In the genomic region with DNA sequence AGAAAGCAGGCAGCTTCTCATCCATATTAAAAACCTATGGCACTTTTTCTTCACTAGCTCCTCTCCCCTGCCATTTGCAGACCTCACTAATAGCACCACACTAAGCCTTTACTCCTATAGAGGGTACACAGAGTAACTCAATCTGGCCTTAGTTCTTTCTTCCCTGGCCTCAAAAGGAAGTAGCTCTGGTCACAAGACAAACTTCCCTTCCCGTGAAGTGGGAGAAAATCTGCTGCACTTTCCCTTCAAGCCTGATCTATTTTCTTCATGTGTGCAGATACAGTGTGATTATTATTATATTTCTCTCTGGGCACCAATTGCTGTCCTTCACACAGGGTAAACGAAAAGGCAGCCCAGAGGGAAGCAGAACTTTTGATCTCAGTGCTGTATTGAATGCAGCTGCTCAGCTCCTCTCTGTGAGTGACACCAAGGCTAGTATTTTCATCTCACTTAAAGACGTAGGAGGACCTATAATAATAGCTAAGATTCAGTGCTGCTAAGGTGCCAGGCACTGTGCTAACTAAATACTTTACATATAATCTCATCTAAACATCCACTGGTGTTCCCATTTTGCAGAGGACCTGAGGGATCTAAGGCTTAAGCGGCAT, we compare ENCODE assay signal across 18 cellular contexts.
DNase-seq lines count a peak whose midpoint lies in the region; ATAC-seq lines count a peak whose summit lies in the region.
"Had no signal": no experiment of that assay in that cellular context is flagged by ENCODE, and none has a peak within 500 bp of the region (broad histone marks: within the 10 kb centered on the region; RNA-seq: fewer than 3 reads in every experiment).

No MANE protein-coding gene starts in this region.

- no peaks in the 10 kb centered on the region for H3K27me3 ChIP-seq in CD8-positive, alpha-beta memory T cell (ENCODE audit: insufficient read depth, low read length, poor library complexity, severe bottlenecking)
- H3K27me3 ChIP-seq in mesendoderm (ENCODE audit: insufficient read depth, low read length, poor library complexity) = no peaks in the 10 kb centered on the region
- H3K27me3 ChIP-seq: sigmoid colon had no signal

- H3K56ac ChIP-seq in mesendoderm (ENCODE audit: low read length) = no peak overlapping the region

- ATAC-seq in Right ventricle myocardium superior (ENCODE audit: poor library complexity) = peak; percentile 15
- ATAC-seq in T-helper 17 cell = no peak
- ATAC-seq in left ventricle myocardium superior = peak; percentile 46
- no peak for ATAC-seq in stimulated activated memory B cell treated with anti-CD40 and anti-IgM and Interleukin-4, amounts not matched to agents 10 μg/mL and 1 μg/mL and 100 μg/mL, for 72 hours
- no peak for ATAC-seq in HG03139 (IDR thresholded peaks at IDR 0.05; ENCODE audit: unreplicated experiment)

- no peaks in the 10 kb centered on the region for H3K9me3 Mint-ChIP-seq in stimulated activated memory B cell treated with anti-CD40 and anti-IgM and Interleukin-4, amounts not matched to agents 10 μg/mL and 1 μg/mL and 100 μg/mL, for 72 hours
- H3K9me3 Mint-ChIP-seq in CD8-positive, alpha-beta memory T cell = no peaks in the 10 kb centered on the region
- H3K9me3 Mint-ChIP-seq: activated CD4-positive, alpha-beta memory T cell treated with anti-CD3 and anti-CD28 coated beads, Interleukin-2, amount 10 ng/mL, durations not matched to agents 7 days and 5 days; activated T-helper 2 cell treated with anti-CD3 and anti-CD28 coated beads, Interferon-gamma antibody, Interleukin-2, Interleukin-4, amounts not matched to agents 10 μg/mL and 5 μg/mL and 100 μg/mL, durations not matched to agents 14 hours and 24 hours and 36 hours had no signal

- no peaks in the 10 kb centered on the region for H3K79me2 ChIP-seq in mesendoderm (ENCODE audit: control insufficient read depth, insufficient read depth, low read length)

- DNase-seq in Right ventricle myocardium superior = no peak
- DNase-seq in cardiac septum (ENCODE audit: low spot score) = no peak
- no peak for DNase-seq in T-helper 17 cell
- DNase-seq in left ventricle myocardium superior = no peak
- DNase-seq in CD8-positive, alpha-beta memory T cell = no peak
- no peak for DNase-seq in mesendoderm
- DNase-seq: activated CD4-positive, alpha-beta memory T cell treated with anti-CD3 and anti-CD28 coated beads, Interleukin-2, amount 10 ng/mL, durations not matched to agents 7 days and 5 days; HCEC 1CT; MM.1S; NCI-H187; sigmoid colon; stimulated activated CD4-positive, alpha-beta T cell treated with anti-CD3 and anti-CD28 coated beads, Interleukin-2, amount 100 ng/mL, for 48 hours had no signal

- H3K4me3 ChIP-seq in CD8-positive, alpha-beta memory T cell (ENCODE audit: low read length) = no peak overlapping the region
- H3K4me3 ChIP-seq in mesendoderm (ENCODE audit: low read length) = no peak overlapping the region
- H3K4me3 ChIP-seq: coronary artery, lung, sigmoid colon had no signal

- no peaks in the 10 kb centered on the region for H3K36me3 Mint-ChIP-seq in T-helper 17 cell (ENCODE audit: low read depth)
- H3K36me3 Mint-ChIP-seq in stimulated activated memory B cell treated with anti-CD40 and anti-IgM and Interleukin-4, amounts not matched to agents 10 μg/mL and 1 μg/mL and 100 μg/mL, for 72 hours = no peaks in the 10 kb centered on the region
- H3K36me3 Mint-ChIP-seq in CD8-positive, alpha-beta memory T cell = no peaks in the 10 kb centered on the region

- H4K5ac ChIP-seq in mesendoderm (ENCODE audit: low read length) = no peak overlapping the region

- H3K9ac ChIP-seq in mesendoderm (ENCODE audit: low read length) = no peak overlapping the region

- peaks cover 22% of the 10 kb centered on the region for H3K4me1 Mint-ChIP-seq in T-helper 17 cell
- peaks cover 23% of the 10 kb centered on the region for H3K4me1 Mint-ChIP-seq in stimulated activated memory B cell treated with anti-CD40 and anti-IgM and Interleukin-4, amounts not matched to agents 10 μg/mL and 1 μg/mL and 100 μg/mL, for 72 hours
- H3K4me1 Mint-ChIP-seq in CD8-positive, alpha-beta memory T cell = peaks cover 13 to 38% (median 24%) of the 10 kb centered on the region in 3 donors

- CTCF ChIA-PET in CD8-positive, alpha-beta memory T cell (lab: Charles Lee) = interaction anchor here (1.5 to 2.3 kb wide), 2 partner anchors 9 to 63 kb away, joined by 4 to 5 read pairs; no protein-coding TSS in a partner anchor

- no CpG with 5 or more reads among the region's 4 CpGs for WGBS in mesendoderm (ENCODE audit: extremely low coverage, insufficient coverage, low lambda C conversion rate)

- H2BK120ac ChIP-seq in mesendoderm (ENCODE audit: low read depth, low read length) = no peak overlapping the region

- no peaks in the 10 kb centered on the region for H3K27me3 Mint-ChIP-seq in T-helper 17 cell
- H3K27me3 Mint-ChIP-seq in stimulated activated memory B cell treated with anti-CD40 and anti-IgM and Interleukin-4, amounts not matched to agents 10 μg/mL and 1 μg/mL and 100 μg/mL, for 72 hours = no peaks in the 10 kb centered on the region
- H3K27me3 Mint-ChIP-seq in CD8-positive, alpha-beta memory T cell = peaks cover 0 to 2% of the 10 kb centered on the region in 2 donors
- H3K27me3 Mint-ChIP-seq: activated CD4-positive, alpha-beta memory T cell treated with anti-CD3 and anti-CD28 coated beads, Interleukin-2, amount 10 ng/mL, durations not matched to agents 7 days and 5 days had no signal

- intact Hi-C loops in Right ventricle myocardium superior (cut with DNase I) (no loop called here), cardiac septum (cut with DNase I) (no loop called here), left ventricle myocardium superior (cut with micrococcal nuclease) (no loop called here)

- H3K9me3 ChIP-seq in T-helper 17 cell (ENCODE audit: control insufficient read depth, low read length, poor library complexity, severe bottlenecking) = no peaks in the 10 kb centered on the region
- no peaks in the 10 kb centered on the region for H3K9me3 ChIP-seq in CD8-positive, alpha-beta memory T cell (ENCODE audit: low read length)
- H3K9me3 ChIP-seq: sigmoid colon had no signal

- H3K36me3 ChIP-seq in CD8-positive, alpha-beta memory T cell (ENCODE audit: insufficient read depth, low read length) = no peaks in the 10 kb centered on the region
- no peaks in the 10 kb centered on the region for H3K36me3 ChIP-seq in mesendoderm (ENCODE audit: control insufficient read depth, insufficient read depth, low read length)
- H3K36me3 ChIP-seq: sigmoid colon had no signal

- H2BK5ac ChIP-seq in mesendoderm (ENCODE audit: low read length) = no peak overlapping the region

- H2AK5ac ChIP-seq in mesendoderm (ENCODE audit: low read length) = no peak overlapping the region

- no peak overlapping the region for H3K4ac ChIP-seq in mesendoderm (ENCODE audit: low read depth, low read length)

- no peak overlapping the region for H3K23ac ChIP-seq in mesendoderm (ENCODE audit: low read length)

- no peak overlapping the region for H2BK15ac ChIP-seq in mesendoderm (replicated peaks; ENCODE audit: low read depth)

- no peak overlapping the region for H3K18ac ChIP-seq in mesendoderm (ENCODE audit: low read length)

- H3K4me2 ChIP-seq in mesendoderm (ENCODE audit: low read length) = no peak overlapping the region

- H3K79me1 ChIP-seq in mesendoderm (ENCODE audit: low read length) = no peaks in the 10 kb centered on the region

- H3K27ac Mint-ChIP-seq in T-helper 17 cell = peak overlapping the region; percentile 48
- peak overlapping the region; percentile 69 for H3K27ac Mint-ChIP-seq in stimulated activated memory B cell treated with anti-CD40 and anti-IgM and Interleukin-4, amounts not matched to agents 10 μg/mL and 1 μg/mL and 100 μg/mL, for 72 hours
- H3K27ac Mint-ChIP-seq in CD8-positive, alpha-beta memory T cell = peak overlapping the region in 1 of 8 donors; percentile 56
- H3K27ac Mint-ChIP-seq: activated CD4-positive, alpha-beta memory T cell treated with anti-CD3 and anti-CD28 coated beads, Interleukin-2, amount 10 ng/mL, durations not matched to agents 7 days and 5 days; activated T-helper 2 cell treated with anti-CD3 and anti-CD28 coated beads, Interferon-gamma antibody, Interleukin-2, Interleukin-4, amounts not matched to agents 10 μg/mL and 5 μg/mL and 100 μg/mL, durations not matched to agents 14 hours and 24 hours and 36 hours had no signal

- peaks cover 13% of the 10 kb centered on the region for H3K4me1 ChIP-seq in CD8-positive, alpha-beta memory T cell (ENCODE audit: insufficient read depth, low read length)
- H3K4me1 ChIP-seq in mesendoderm (ENCODE audit: control insufficient read depth, low read depth, low read length) = no peaks in the 10 kb centered on the region
- H3K4me1 ChIP-seq: sigmoid colon had no signal

- H4K8ac ChIP-seq in mesendoderm (ENCODE audit: low read depth, low read length) = no peak overlapping the region

- POLR2A ChIA-PET in CD8-positive, alpha-beta memory T cell (lab: Charles Lee) = interaction anchor here (1.1 to 1.2 kb wide), 2 partner anchors 21 to 60 kb away, joined by 3 read pairs; no protein-coding TSS in a partner anchor

- no peak overlapping the region for H3K4me3 Mint-ChIP-seq in T-helper 17 cell
- no peak overlapping the region for H3K4me3 Mint-ChIP-seq in stimulated activated memory B cell treated with anti-CD40 and anti-IgM and Interleukin-4, amounts not matched to agents 10 μg/mL and 1 μg/mL and 100 μg/mL, for 72 hours
- no peak overlapping the region for H3K4me3 Mint-ChIP-seq in CD8-positive, alpha-beta memory T cell
- H3K4me3 Mint-ChIP-seq: activated CD4-positive, alpha-beta memory T cell treated with anti-CD3 and anti-CD28 coated beads, Interleukin-2, amount 10 ng/mL, durations not matched to agents 7 days and 5 days had no signal

- H3K27ac ChIP-seq in CD8-positive, alpha-beta memory T cell (ENCODE audit: low read depth, low read length) = no peak overlapping the region
- H3K27ac ChIP-seq in mesendoderm (ENCODE audit: low read depth, low read length) = no peak overlapping the region
- H3K27ac ChIP-seq: epithelial cell of prostate, sigmoid colon had no signal

Comparison
In these comparisons a context has a peak if more than half of its experiments do, and no peak if none do; other contexts are left out.
1. ATAC-seq: peak in Right ventricle myocardium superior (single experiment) and left ventricle myocardium superior (single experiment); none in T-helper 17 cell (single experiment), stimulated activated memory B cell treated with anti-CD40 and anti-IgM and Interleukin-4, amounts not matched to agents 10 μg/mL and 1 μg/mL and 100 μg/mL, for 72 hours (single experiment) and HG03139 (single experiment).